33 cellular contexts compared by ENCODE assay signal in the genomic region with DNA sequence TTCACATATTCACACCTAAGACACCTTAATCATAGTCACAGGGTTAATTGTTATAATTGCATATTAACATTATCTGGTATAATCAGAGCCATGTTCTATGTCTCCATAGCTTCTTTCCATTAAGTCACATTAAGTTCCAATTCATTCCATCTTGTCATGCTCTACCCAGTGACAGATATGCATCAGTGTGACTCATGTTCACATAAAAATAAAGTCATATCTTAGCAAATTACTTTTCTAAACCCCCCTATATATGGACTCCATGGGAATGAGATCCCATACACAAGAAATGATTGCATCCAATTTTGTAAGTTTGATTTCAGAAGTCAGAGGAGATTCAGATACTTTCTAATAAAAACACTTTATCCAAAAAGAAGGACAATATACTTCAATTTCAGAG.
"Had no signal": no experiment of that assay in that cellular context is flagged by ENCODE, and none has a peak within 500 bp of the region (broad histone marks: within the 10 kb centered on the region; RNA-seq: fewer than 3 reads in every experiment).

No MANE protein-coding gene starts in this region.

- ATAC-seq: activated CD4-positive, alpha-beta T cell treated with anti-CD3 and anti-CD28 coated beads for 36 hours; activated naive CD4-positive, alpha-beta T cell treated with anti-CD3 and anti-CD28 coated beads, Interleukin-2, amount 50 U/mL, for 72 hours; activated T-cell treated with anti-CD3 and anti-CD28 coated beads, Interleukin-2, amount 50 U/mL, for 4 hours; body of pancreas; Right ventricle myocardium inferior had no signal

- H3K4me1 Mint-ChIP-seq: activated CD4-positive, alpha-beta T cell treated with anti-CD3 and anti-CD28 coated beads for 36 hours had no signal

- H3K4me3 ChIP-seq: adrenal gland, body of pancreas, breast epithelium, PC-9 had no signal

- DNase-seq: activated CD4-positive, alpha-beta memory T cell treated with anti-CD3 and anti-CD28 coated beads for 36 hours; activated CD4-positive, alpha-beta T cell treated with anti-CD3 and anti-CD28 coated beads for 36 hours; activated CD4-positive, alpha-beta T cell treated with anti-CD3 and anti-CD28 coated beads, Interleukin-2, amount 50 U/mL, for 1 hour; activated CD8-positive, alpha-beta memory T cell treated with anti-CD3 and anti-CD28 coated beads, Interleukin-2, amount 50 U/mL, for 4 hours; activated gamma-delta T cell treated with Interleukin-2 at 50 U/mL for 16 hours; activated naive CD4-positive, alpha-beta T cell treated with anti-CD3 and anti-CD28 coated beads for 36 hours; activated T-cell treated with anti-CD3 and anti-CD28 coated beads for 4 hours; activated T-cell treated with anti-CD3 and anti-CD28 coated beads, Interleukin-2, amount 50 U/mL, for 4 hours; adrenal gland; body of pancreas; cerebellar nuclear complex; Karpas-422; KBM-7; NCI-H1092; NCI-H1436 treated with DMSO at 0.1 percent for 48 hours; NCI-H1694 treated with DMSO at 0.1 percent for 48 hours; NCI-H2029 treated with DMSO at 0.1 percent for 48 hours; NCI-H2107; NCI-H2171; NCI-H510A; NCI-H526; NCI-H748 treated with DMSO at 0.1 percent for 48 hours; PC-9; SIG-M5; SW 1271; T-helper 1 cell had no signal

- H3K27me3 Mint-ChIP-seq: activated CD4-positive, alpha-beta memory T cell treated with anti-CD3 and anti-CD28 coated beads for 36 hours had no signal

- H3K27ac Mint-ChIP-seq: activated CD4-positive, alpha-beta memory T cell treated with anti-CD3 and anti-CD28 coated beads for 36 hours; activated CD4-positive, alpha-beta T cell treated with anti-CD3 and anti-CD28 coated beads for 36 hours; activated naive CD4-positive, alpha-beta T cell treated with anti-CD3 and anti-CD28 coated beads for 36 hours; activated naive CD4-positive, alpha-beta T cell treated with anti-CD3 and anti-CD28 coated beads, Interleukin-2, amount 50 U/mL, for 72 hours; activated T-helper 1 cell treated with anti-CD3 and anti-CD28 coated beads, Interleukin-12 subunit alpha, Interleukin-12 subunit beta, Interleukin-2, Interleukin-4 antibody, amounts not matched to agents 30 ng/mL and 10 ng/mL and 1 ng/mL, durations not matched to agents 14 hours and 24 hours and 36 hours had no signal

- H3K36me3 ChIP-seq: adrenal gland, breast epithelium had no signal

- H3K4me1 ChIP-seq: adrenal gland, body of pancreas, breast epithelium had no signal

- H2AFZ ChIP-seq: PC-9 had no signal

- H3K27me3 ChIP-seq: adrenal gland, body of pancreas, breast epithelium had no signal

- H3K27ac ChIP-seq: adrenal gland, body of pancreas, breast epithelium, PC-9, RWPE1 had no signal

- FAIRE-seq: RCC 7860, TTC549 had no signal

- H3K4me2 ChIP-seq: PC-9 had no signal

- H3K4me3 Mint-ChIP-seq: activated CD4-positive, alpha-beta memory T cell treated with anti-CD3 and anti-CD28 coated beads for 36 hours; activated CD4-positive, alpha-beta T cell treated with anti-CD3 and anti-CD28 coated beads for 36 hours; activated naive CD4-positive, alpha-beta T cell treated with anti-CD3 and anti-CD28 coated beads for 36 hours; activated T-cell treated with anti-CD3 and anti-CD28 coated beads, Interleukin-2, amount 50 U/mL, for 4 hours; activated T-helper 1 cell treated with anti-CD3 and anti-CD28 coated beads, Interleukin-12 subunit alpha, Interleukin-12 subunit beta, Interleukin-2, Interleukin-4 antibody, amounts not matched to agents 30 ng/mL and 10 ng/mL and 1 ng/mL, durations not matched to agents 14 hours and 24 hours and 36 hours had no signal
